Comparison of ENCODE assay signal across 13 cellular contexts in the genomic region with DNA sequence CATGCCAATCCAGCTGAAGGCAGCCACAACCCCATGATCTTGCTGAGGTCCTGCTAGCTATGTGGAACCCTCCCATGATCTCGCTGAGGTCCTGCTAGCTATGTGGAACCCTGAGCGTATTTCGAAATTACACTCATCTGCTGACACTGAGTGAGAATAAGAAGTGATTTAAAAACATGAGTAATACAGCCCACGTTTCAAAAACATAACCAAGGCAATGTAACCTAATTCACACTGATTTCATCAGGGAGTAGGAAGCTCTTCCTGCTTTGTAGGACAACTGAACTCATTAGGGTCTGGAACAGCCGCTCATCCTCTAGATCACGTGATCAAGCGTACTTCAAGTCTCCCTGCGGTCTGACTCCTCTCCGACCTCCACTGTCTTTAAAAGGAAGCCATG.
A peak's percentile ranks its signal among the peaks of the same experiment; 100 is the strongest.
DNase-seq lines count a peak whose midpoint lies in the region; ATAC-seq and TF ChIP-seq lines count a peak whose summit lies in the region.
"Had no signal": no experiment of that assay in that cellular context is flagged by ENCODE, and none has a peak within 500 bp of the region (broad histone marks: within the 10 kb centered on the region; RNA-seq: fewer than 3 reads in every experiment).

No MANE protein-coding gene starts in this region.

- peaks cover 13% of the 10 kb centered on the region for H3K4me1 Mint-ChIP-seq in activated T-cell treated with anti-CD3 and anti-CD28 coated beads, Interleukin-2, amount 50 U/mL, for 72 hours (ENCODE audit: low read depth)
- H3K4me1 Mint-ChIP-seq in activated T-cell treated with anti-CD3 and anti-CD28 coated beads, Interleukin-2, amount 50 U/mL, for 4 hours (ENCODE audit: low read depth), result no peaks in the 10 kb centered on the region
- H3K4me1 Mint-ChIP-seq in WTC11 (no peaks in the 10 kb centered on the region), glutamatergic neuron (ENCODE audit: low read depth, unreplicated experiment) (peaks cover 21% of the 10 kb centered on the region), type B pancreatic cell (ENCODE audit: unreplicated experiment) (peaks cover 5% of the 10 kb centered on the region)
- H3K4me1 Mint-ChIP-seq in stimulated activated effector memory CD8-positive, alpha-beta T cell treated with anti-CD3 and anti-CD28 coated beads, Interleukin-12 subunit alpha, Interleukin-12 subunit beta, amount 100 ng/mL, for 72 hours, result no peaks in the 10 kb centered on the region

- H3K27ac Mint-ChIP-seq in activated T-cell treated with anti-CD3 and anti-CD28 coated beads, Interleukin-2, amount 50 U/mL, for 72 hours, result no peak overlapping the region
- H3K27ac Mint-ChIP-seq in WTC11, result peak overlapping the region; percentile 54
- peak overlapping the region; percentile 56 for H3K27ac Mint-ChIP-seq in glutamatergic neuron (ENCODE audit: unreplicated experiment)
- no peak overlapping the region for H3K27ac Mint-ChIP-seq in stimulated activated effector memory CD8-positive, alpha-beta T cell treated with anti-CD3 and anti-CD28 coated beads, Interleukin-12 subunit alpha, Interleukin-12 subunit beta, amount 100 ng/mL, for 72 hours
- no peak overlapping the region for H3K27ac Mint-ChIP-seq in type B pancreatic cell

- TF ChIP-seq CTCF in WTC11 (IDR thresholded peaks at IDR 0.05) (no peak), glutamatergic neuron (IDR thresholded peaks at IDR 0.05; ENCODE audit: partially characterized antibody, unreplicated experiment) (no peak), type B pancreatic cell (conservative IDR thresholded peaks at IDR 0.05) (no peak)

- peak; percentile 64 to 92 for ATAC-seq in activated T-cell treated with anti-CD3 and anti-CD28 coated beads, Interleukin-2, amount 50 U/mL, for 72 hours (replicated peaks in 1 of 2)
- ATAC-seq in activated T-cell treated with anti-CD3 and anti-CD28 coated beads, Interleukin-2, amount 50 U/mL, for 4 hours, result no peak
- ATAC-seq in WTC11 (no peak), HG03025 (IDR thresholded peaks at IDR 0.05; ENCODE audit: low FRiP score, unreplicated experiment) (no peak)
- peak; percentile 62 for ATAC-seq in stimulated activated effector memory CD8-positive, alpha-beta T cell treated with anti-CD3 and anti-CD28 coated beads, Interleukin-12 subunit alpha, Interleukin-12 subunit beta, amount 100 ng/mL, for 72 hours

- CTCF ChIA-PET in WTC11 (lab: Charles Lee), result interaction anchor here (0.7 to 3.1 kb wide), 2 partner anchors 10 to 326 kb away, joined by 3 to 13 read pairs; partner anchors contain the start of gene APBB2

- no peak overlapping the region for H3K4me3 Mint-ChIP-seq in activated T-cell treated with anti-CD3 and anti-CD28 coated beads, Interleukin-2, amount 50 U/mL, for 72 hours
- no peak overlapping the region for H3K4me3 Mint-ChIP-seq in activated T-cell treated with anti-CD3 and anti-CD28 coated beads, Interleukin-2, amount 50 U/mL, for 4 hours
- H3K4me3 Mint-ChIP-seq in WTC11 (no peak overlapping the region), glutamatergic neuron (ENCODE audit: unreplicated experiment) (peak overlapping the region; percentile 22), type B pancreatic cell (no peak overlapping the region)
- H3K4me3 Mint-ChIP-seq in stimulated activated effector memory CD8-positive, alpha-beta T cell treated with anti-CD3 and anti-CD28 coated beads, Interleukin-12 subunit alpha, Interleukin-12 subunit beta, amount 100 ng/mL, for 72 hours, result no peak overlapping the region

- peak in 1 of 2 donors; percentile 5 for DNase-seq in activated T-cell treated with anti-CD3 and anti-CD28 coated beads, Interleukin-2, amount 50 U/mL, for 72 hours
- DNase-seq in activated T-cell treated with anti-CD3 and anti-CD28 coated beads, Interleukin-2, amount 50 U/mL, for 4 hours, result no peak
- DNase-seq in WTC11 (ENCODE audit: low spot score) (no peak), glutamatergic neuron (no peak), NCI-H2081 (lab: John Stamatoyannopoulos, UW) (no peak), type B pancreatic cell (ENCODE audit: extremely low spot score, unreplicated experiment) (no peak)
- DNase-seq in stimulated activated effector memory CD8-positive, alpha-beta T cell treated with anti-CD3 and anti-CD28 coated beads, Interleukin-12 subunit alpha, Interleukin-12 subunit beta, amount 100 ng/mL, for 72 hours (ENCODE audit: low spot score in 2 of 2), result no peak
- DNase-seq: activated CD4-positive, alpha-beta T cell treated with anti-CD3 and anti-CD28 coated beads for 4 hours; activated naive CD4-positive, alpha-beta T cell treated with anti-CD3 and anti-CD28 coated beads, Interleukin-2, amount 50 U/mL, for 16 hours; BE2C; NCI-H1092; small intestine had no signal

- H3K9me3 Mint-ChIP-seq in activated T-cell treated with anti-CD3 and anti-CD28 coated beads, Interleukin-2, amount 50 U/mL, for 72 hours, result no peaks in the 10 kb centered on the region
- no peaks in the 10 kb centered on the region for H3K9me3 Mint-ChIP-seq in activated T-cell treated with anti-CD3 and anti-CD28 coated beads, Interleukin-2, amount 50 U/mL, for 4 hours
- no peaks in the 10 kb centered on the region for H3K9me3 Mint-ChIP-seq in WTC11
- H3K9me3 Mint-ChIP-seq in glutamatergic neuron (ENCODE audit: unreplicated experiment), result peaks cover 7% of the 10 kb centered on the region
- no peaks in the 10 kb centered on the region for H3K9me3 Mint-ChIP-seq in stimulated activated effector memory CD8-positive, alpha-beta T cell treated with anti-CD3 and anti-CD28 coated beads, Interleukin-12 subunit alpha, Interleukin-12 subunit beta, amount 100 ng/mL, for 72 hours
- no peaks in the 10 kb centered on the region for H3K9me3 Mint-ChIP-seq in type B pancreatic cell

- POLR2A ChIA-PET in WTC11 (lab: Charles Lee), result no interaction called here

- no peaks in the 10 kb centered on the region for H3K36me3 Mint-ChIP-seq in activated T-cell treated with anti-CD3 and anti-CD28 coated beads, Interleukin-2, amount 50 U/mL, for 72 hours (ENCODE audit: insufficient read depth in 2 of 2)
- no peaks in the 10 kb centered on the region for H3K36me3 Mint-ChIP-seq in activated T-cell treated with anti-CD3 and anti-CD28 coated beads, Interleukin-2, amount 50 U/mL, for 4 hours (ENCODE audit: insufficient read depth)
- peaks cover 14% of the 10 kb centered on the region for H3K36me3 Mint-ChIP-seq in WTC11
- H3K36me3 Mint-ChIP-seq in glutamatergic neuron (ENCODE audit: unreplicated experiment), result no peaks in the 10 kb centered on the region
- no peaks in the 10 kb centered on the region for H3K36me3 Mint-ChIP-seq in stimulated activated effector memory CD8-positive, alpha-beta T cell treated with anti-CD3 and anti-CD28 coated beads, Interleukin-12 subunit alpha, Interleukin-12 subunit beta, amount 100 ng/mL, for 72 hours
- H3K36me3 Mint-ChIP-seq in type B pancreatic cell, result no peaks in the 10 kb centered on the region

- peaks cover 2% of the 10 kb centered on the region for H3K27me3 Mint-ChIP-seq in activated T-cell treated with anti-CD3 and anti-CD28 coated beads, Interleukin-2, amount 50 U/mL, for 72 hours (ENCODE audit: low read depth)
- peaks cover 8% of the 10 kb centered on the region for H3K27me3 Mint-ChIP-seq in activated T-cell treated with anti-CD3 and anti-CD28 coated beads, Interleukin-2, amount 50 U/mL, for 4 hours (ENCODE audit: low read depth)
- no peaks in the 10 kb centered on the region for H3K27me3 Mint-ChIP-seq in WTC11 (ENCODE audit: low read depth)
- H3K27me3 Mint-ChIP-seq in glutamatergic neuron (ENCODE audit: unreplicated experiment), result peaks cover 3% of the 10 kb centered on the region
- H3K27me3 Mint-ChIP-seq in type B pancreatic cell, result no peaks in the 10 kb centered on the region

TF ChIP-seq in WTC11, 78 proteins besides CTCF, POLR2A, EP300 and RAD21 (continues in another document):
- TF ChIP-seq ZNF281 (CRISPR knock-in tag; IDR thresholded peaks at IDR 0.05), result no peak
- TF ChIP-seq FOXP1 (CRISPR knock-in tag; IDR thresholded peaks at IDR 0.05; ENCODE audit: borderline replicate concordance), result no peak
- no peak for TF ChIP-seq IRF2 (CRISPR knock-in tag; IDR thresholded peaks at IDR 0.05; ENCODE audit: borderline replicate concordance, low read depth)
- no peak for TF ChIP-seq HMGXB4 (CRISPR knock-in tag; IDR thresholded peaks at IDR 0.05)

Comparison
In these comparisons a context has a peak if more than half of its experiments do, and no peak if none do; other contexts are left out.
1. ATAC-seq: peak in activated T-cell treated with anti-CD3 and anti-CD28 coated beads, Interleukin-2, amount 50 U/mL, for 72 hours (2 of 2) and stimulated activated effector memory CD8-positive, alpha-beta T cell treated with anti-CD3 and anti-CD28 coated beads, Interleukin-12 subunit alpha, Interleukin-12 subunit beta, amount 100 ng/mL, for 72 hours (single experiment); none in activated T-cell treated with anti-CD3 and anti-CD28 coated beads, Interleukin-2, amount 50 U/mL, for 4 hours (0 of 2), WTC11 (single experiment) and HG03025 (single experiment).
2. H3K27ac Mint-ChIP-seq: peak in WTC11 (single experiment) and glutamatergic neuron (single experiment); none in activated T-cell treated with anti-CD3 and anti-CD28 coated beads, Interleukin-2, amount 50 U/mL, for 72 hours (single experiment), stimulated activated effector memory CD8-positive, alpha-beta T cell treated with anti-CD3 and anti-CD28 coated beads, Interleukin-12 subunit alpha, Interleukin-12 subunit beta, amount 100 ng/mL, for 72 hours (single experiment) and type B pancreatic cell (single experiment).